ENCODE assay signal across 1 cellular context in genomic region chr2:130230376-130230775, GRCh38.
A peak's percentile ranks its signal among the peaks of the same experiment; 100 is the strongest.
TF ChIP-seq lines count a peak whose summit lies in the region.

No MANE protein-coding gene starts in this region.

TF ChIP-seq in K562, 482 proteins besides CTCF, POLR2A, EP300 and RAD21:
- TF ChIP-seq RBFOX2 (IDR thresholded peaks at IDR 0.05; ENCODE audit: low read depth, low read length), result peak; percentile 18; the same call in 1 of the 2 replicates
TF ChIP-seq in K562: peak in this region for 1; not testable (repeated sequence) for 481.
